In the genomic region with DNA sequence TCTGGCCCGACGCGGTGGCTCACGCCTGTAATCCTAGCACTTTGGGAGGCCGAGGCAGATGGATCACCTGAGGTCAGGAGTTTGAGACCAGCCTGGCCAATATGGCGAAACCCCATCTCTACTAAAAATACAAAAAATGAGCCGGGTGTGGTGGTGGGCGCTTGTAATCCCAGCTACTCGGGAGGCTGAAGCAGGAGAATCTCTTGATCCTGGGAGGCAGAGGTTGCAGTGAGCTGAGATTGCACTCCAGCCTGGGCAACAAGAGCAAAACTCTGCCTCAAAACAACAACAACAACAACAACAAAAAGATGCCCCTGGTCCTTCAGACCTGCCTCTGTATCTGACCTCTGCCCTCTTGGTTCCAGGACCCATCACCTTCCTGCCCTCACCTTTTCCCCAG, we compare ENCODE assay signal across 9 cellular contexts. TPM values are rescaled to one million over a fixed set of nuclear protein-coding genes. Genes with fewer than 3 reads are reported as not detected.
DNase-seq lines count a peak whose midpoint lies in the region; ATAC-seq and TF ChIP-seq lines count a peak whose summit lies in the region.
"Not testable (repeated sequence)": the region's sequence is repeated elsewhere in the genome, so short reads cannot be mapped to it uniquely, and the experiment has no call there.
"Had no signal": no experiment of that assay in that cellular context is flagged by ENCODE, and none has a peak within 500 bp of the region (broad histone marks: within the 10 kb centered on the region; RNA-seq: fewer than 3 reads in every experiment).

No MANE protein-coding gene starts in this region.

- not testable (repeated sequence) for ATAC-seq in T-cell (replicated peaks in 1 of 4)

- H3K4me3 Mint-ChIP-seq in T-cell (peak overlapping the region; percentile 82 to 85 (median 82)), nephron progenitor cell (peak overlapping the region; percentile 88)
- peak overlapping the region; percentile 81 for H3K4me3 Mint-ChIP-seq in activated naive CD4-positive, alpha-beta T cell treated with anti-CD3 and anti-CD28 coated beads, Interleukin-2, amount 50 U/mL, for 24 hours

- POLR2A ChIA-PET in T-cell (lab: Charles Lee): not testable (repeated sequence)

- H3K36me3 ChIP-seq in HUES6 (ENCODE audit: control insufficient read depth, insufficient read depth, low read length): peaks cover 46% of the 10 kb centered on the region
- peaks cover 16% of the 10 kb centered on the region for H3K36me3 ChIP-seq in ectodermal cell (ENCODE audit: control insufficient read depth, insufficient read depth, low read length)
- not testable (repeated sequence) for H3K36me3 ChIP-seq in hepatocyte (replicated peaks; ENCODE audit: insufficient read depth, low read depth)
- peaks cover 27 to 50% (median 47%) of the 10 kb centered on the region in 4 donors for H3K36me3 ChIP-seq in stomach

- H3K4me1 ChIP-seq in HUES6 (ENCODE audit: control insufficient read depth, insufficient read depth, low read length); ectodermal cell (ENCODE audit: control insufficient read depth, insufficient read depth, low read length): not testable (repeated sequence)
- H3K4me1 ChIP-seq in hepatocyte (ENCODE audit: insufficient read depth) (peaks cover 28% of the 10 kb centered on the region), stomach (peaks cover 33 to 54% (median 47%) of the 10 kb centered on the region in 4 donors)

- H2AFZ ChIP-seq in hepatocyte: not testable (repeated sequence)

- not testable (repeated sequence) for DNase-seq in T-cell; hepatocyte (ENCODE audit: low spot score); nephron progenitor cell; stomach

- not testable (repeated sequence) for H3K9me2 ChIP-seq in hepatocyte (replicated peaks; ENCODE audit: insufficient read depth)

- H3K4me3 ChIP-seq in HUES6 (ENCODE audit: low read depth, low read length): peak overlapping the region; percentile 95
- H3K4me3 ChIP-seq in ectodermal cell (ENCODE audit: insufficient read depth, low read depth, low read length): peak overlapping the region; percentile 93
- not testable (repeated sequence) for H3K4me3 ChIP-seq in hepatocyte
- peak overlapping the region in 2 of 4 donors; percentile 89 to 100 for H3K4me3 ChIP-seq in stomach

- H3K27ac Mint-ChIP-seq in T-cell: peak overlapping the region; percentile 78 to 91
- H3K27ac Mint-ChIP-seq in activated naive CD4-positive, alpha-beta T cell treated with anti-CD3 and anti-CD28 coated beads, Interleukin-2, amount 50 U/mL, for 24 hours: peak overlapping the region; percentile 92
- H3K27ac Mint-ChIP-seq in nephron progenitor cell: peak overlapping the region; percentile 97

- H3K79me2 ChIP-seq in hepatocyte: peaks cover 39% of the 10 kb centered on the region

- TF ChIP-seq EP300 in stomach (IDR thresholded peaks at IDR 0.05): not testable (repeated sequence)

- H3K4me2 ChIP-seq in hepatocyte: peak overlapping the region; percentile 92

- TF ChIP-seq CTCF in C4-2B (conservative IDR thresholded peaks at IDR 0.05); hepatocyte (IDR thresholded peaks at IDR 0.05; ENCODE audit: poor library complexity); nephron progenitor cell (IDR thresholded peaks at IDR 0.05); stomach (IDR thresholded peaks at IDR 0.05): not testable (repeated sequence)

- intact Hi-C loops in stomach (cut with DNase I; ENCODE audit: low total_unique reads): not testable (repeated sequence)

- not testable (repeated sequence) for H4K20me1 ChIP-seq in hepatocyte (ENCODE audit: insufficient read depth, poor library complexity, severe bottlenecking)

- not testable (repeated sequence) for H3K9me3 Mint-ChIP-seq in T-cell; activated naive CD4-positive, alpha-beta T cell treated with anti-CD3 and anti-CD28 coated beads, Interleukin-2, amount 50 U/mL, for 24 hours; nephron progenitor cell

- H3K27me3 Mint-ChIP-seq in T-cell; activated naive CD4-positive, alpha-beta T cell treated with anti-CD3 and anti-CD28 coated beads, Interleukin-2, amount 50 U/mL, for 24 hours; nephron progenitor cell (ENCODE audit: low read depth, poor library complexity): not testable (repeated sequence)

- H3K36me3 Mint-ChIP-seq in T-cell (peaks cover 11% of the 10 kb centered on the region), nephron progenitor cell (ENCODE audit: low read depth) (peaks cover 25% of the 10 kb centered on the region)
- not testable (repeated sequence) for H3K36me3 Mint-ChIP-seq in activated naive CD4-positive, alpha-beta T cell treated with anti-CD3 and anti-CD28 coated beads, Interleukin-2, amount 50 U/mL, for 24 hours

- H3K4me1 Mint-ChIP-seq in T-cell: peaks cover 18 to 30% (median 28%) of the 10 kb centered on the region in 3 donors
- H3K4me1 Mint-ChIP-seq in activated naive CD4-positive, alpha-beta T cell treated with anti-CD3 and anti-CD28 coated beads, Interleukin-2, amount 50 U/mL, for 24 hours: peaks cover 20% of the 10 kb centered on the region
- peaks cover 29% of the 10 kb centered on the region for H3K4me1 Mint-ChIP-seq in nephron progenitor cell

- H3K9me3 ChIP-seq in HUES6 (ENCODE audit: control insufficient read depth, insufficient read depth, low read depth, low read length); ectodermal cell (ENCODE audit: control insufficient read depth, low read length); hepatocyte (ENCODE audit: low read depth); stomach: not testable (repeated sequence)

- peak overlapping the region; percentile 96 for H3K27ac ChIP-seq in C4-2B
- H3K27ac ChIP-seq in HUES6 (ENCODE audit: low read depth, low read length); ectodermal cell (ENCODE audit: insufficient read depth, low read depth, low read length, poor library complexity, severe bottlenecking): not testable (repeated sequence)
- H3K27ac ChIP-seq in hepatocyte: peak overlapping the region; percentile 90
- peak overlapping the region in 4 of 5 donors; percentile 88 to 95 (median 94) for H3K27ac ChIP-seq in stomach

- CTCF ChIA-PET in T-cell (lab: Charles Lee): interaction anchor here in 1 of 2 donors (1.3 kb wide), 1 partner anchor 10 kb away, joined by 3 read pairs; no protein-coding TSS in a partner anchor

- peak overlapping the region; percentile 87 for H3K9ac ChIP-seq in HUES6 (ENCODE audit: low read length)

- not testable (repeated sequence) for TF ChIP-seq POLR2A in stomach (IDR thresholded peaks at IDR 0.05)

- not testable (repeated sequence) for H3K27me3 ChIP-seq in HUES6 (ENCODE audit: control insufficient read depth, insufficient read depth, low read length); ectodermal cell (ENCODE audit: control insufficient read depth, insufficient read depth, low read length, poor library complexity, severe bottlenecking); hepatocyte; stomach

- WGBS in ectodermal cell, 2 experiments: 89 to 95% methylated on average over 9 of the region's 9 CpGs
- 91% methylated on average over 9 of the region's 9 CpGs for WGBS in hepatocyte (ENCODE audit: low lambda C conversion rate, missing lambda C conversion rate)
- WGBS in stomach, 5 donors: 80 to 89% (median 85%) methylated on average over 9 of the region's 9 CpGs

RNA-seq across cellular contexts. Expression of a gene that starts 1.4 kb away (rescaled TPM):
- total RNA-seq in T-cell (10 to 100 TPM in 3 of 5 donors, 1 to 10 TPM in 2; 6.2 to 22.6 (median 20.1) TPM), hepatocyte (21.0 and 27.2 TPM in 2 replicates), stomach (10 to 100 TPM in 4 of 5 donors, 1 to 10 TPM in 1; 1.8 to 93.3 (median 25.9) TPM)
- 35.6 TPM for polyA plus RNA-seq in ectodermal cell (2013, experiment 1 of 4)
- 31.3 TPM for polyA plus RNA-seq in ectodermal cell (2013, experiment 2 of 4)
- 42.9 TPM for polyA plus RNA-seq in ectodermal cell (2013, experiment 3 of 4)
- polyA plus RNA-seq in ectodermal cell (2013, experiment 4 of 4): 42.2 TPM
- polyA plus RNA-seq in hepatocyte (106 and 109 TPM in 2 replicates), stomach (10 to 100 TPM; 59.0 to 75.4 (median 61.8) TPM)

RNA-seq across cellular contexts. Expression of a gene that starts 9.9 kb away (rescaled TPM):
- 100 to 1,000 TPM in 3 of 5 donors, 10 to 100 TPM in 2; 82.0 to 116 (median 104) TPM for total RNA-seq in T-cell
- 77.6 TPM for polyA plus RNA-seq in ectodermal cell (2013, experiment 1 of 4)
- polyA plus RNA-seq in ectodermal cell (2013, experiment 2 of 4): 62.0 TPM
- polyA plus RNA-seq in ectodermal cell (2013, experiment 3 of 4): 66.8 TPM
- polyA plus RNA-seq in ectodermal cell (2013, experiment 4 of 4): 69.1 TPM
- 64.5 and 65.8 TPM in 2 replicates for total RNA-seq in hepatocyte
- 130 and 140 TPM in 2 replicates for polyA plus RNA-seq in hepatocyte
- 100 to 1,000 TPM in 3 of 5 donors, 10 to 100 TPM in 2; 44.1 to 144 (median 103) TPM for total RNA-seq in stomach
- 100 to 1,000 TPM; 101 to 141 (median 106) TPM for polyA plus RNA-seq in stomach

RNA-seq across cellular contexts. Expression of a gene that starts 13.8 kb away (rescaled TPM):
- total RNA-seq in T-cell: not detected
- polyA plus RNA-seq in ectodermal cell (2013, experiment 1 of 4): not detected
- polyA plus RNA-seq in ectodermal cell (2013, experiment 2 of 4): 0.11 TPM
- not detected for polyA plus RNA-seq in ectodermal cell (2013, experiment 3 of 4)
- polyA plus RNA-seq in ectodermal cell (2013, experiment 4 of 4): 0.16 TPM
- 0.17 TPM in 1 of 2 replicates, not detected in the other for total RNA-seq in hepatocyte
- not detected in 2 replicates for polyA plus RNA-seq in hepatocyte
- total RNA-seq in stomach: under 1 TPM in 1 of 5 donors, not detected in 4; 0.58 TPM
- under 1 TPM in 2 of 3 donors, not detected in 1; 0.12 to 0.13 TPM for polyA plus RNA-seq in stomach
- total RNA-seq: SJCRH30 had no signal

RNA-seq across cellular contexts. Expression of a gene that starts 17.2 kb away (rescaled TPM):
- total RNA-seq in T-cell (100 to 1,000 TPM; 429 to 530 (median 501) TPM), hepatocyte (1,414 and 1,442 TPM in 2 replicates), stomach (100 to 1,000 TPM; 337 to 947 (median 504) TPM)
- polyA plus RNA-seq in ectodermal cell (2013, experiment 1 of 4): 779 TPM
- 666 TPM for polyA plus RNA-seq in ectodermal cell (2013, experiment 2 of 4)
- polyA plus RNA-seq in ectodermal cell (2013, experiment 3 of 4): 579 TPM
- polyA plus RNA-seq in ectodermal cell (2013, experiment 4 of 4): 617 TPM
- polyA plus RNA-seq in hepatocyte (915 and 922 TPM in 2 replicates), stomach (100 to 1,000 TPM in 2 of 3 donors, 10 to 100 TPM in 1; 71.2 to 236 (median 158) TPM)

RNA-seq across cellular contexts. Expression of a gene that starts 22.1 kb away (rescaled TPM):
- total RNA-seq in T-cell (10 to 100 TPM; 28.3 to 86.2 (median 73.4) TPM), hepatocyte (36.2 and 45.6 TPM in 2 replicates), stomach (100 to 1,000 TPM in 1 of 5 donors, 10 to 100 TPM in 4; 27.2 to 125 (median 51.9) TPM)
- polyA plus RNA-seq in ectodermal cell (2013, experiment 1 of 4): 67.5 TPM
- polyA plus RNA-seq in ectodermal cell (2013, experiment 2 of 4): 66.0 TPM
- 39.9 TPM for polyA plus RNA-seq in ectodermal cell (2013, experiment 3 of 4)
- 45.2 TPM for polyA plus RNA-seq in ectodermal cell (2013, experiment 4 of 4)
- polyA plus RNA-seq in hepatocyte (86.5 and 95.3 TPM in 2 replicates), stomach (10 to 100 TPM; 34.7 to 40.3 (median 39.4) TPM)
